Comparison of ENCODE assay signal across 21 cellular contexts in the genomic region with DNA sequence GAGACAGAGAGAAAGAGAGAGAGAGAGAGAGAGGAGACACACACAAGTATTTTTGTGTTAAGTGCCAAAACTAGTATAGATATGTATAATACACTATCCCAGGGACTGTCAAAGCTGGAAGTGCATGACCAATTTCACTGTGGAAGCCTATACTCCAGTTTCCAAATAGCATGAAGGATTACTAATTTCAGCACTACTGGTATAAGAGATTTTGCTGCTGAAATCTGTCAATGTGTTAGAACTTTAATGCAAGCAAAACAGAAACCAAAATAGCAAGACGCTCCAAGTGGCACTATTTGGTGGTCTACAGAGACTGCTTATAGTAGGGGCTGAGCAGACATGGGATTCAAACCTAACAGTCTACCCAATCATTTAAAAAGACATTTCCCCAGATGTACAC.
DNase-seq lines count a peak whose midpoint lies in the region; ATAC-seq and TF ChIP-seq lines count a peak whose summit lies in the region.
"Had no signal": no experiment of that assay in that cellular context is flagged by ENCODE, and none has a peak within 500 bp of the region (broad histone marks: within the 10 kb centered on the region; RNA-seq: fewer than 3 reads in every experiment).

No MANE protein-coding gene starts in this region.

- H3K27me3 ChIP-seq in neural progenitor cell = no peaks in the 10 kb centered on the region
- H3K27me3 ChIP-seq: adrenal gland, SJCRH30 had no signal

- peak overlapping the region; percentile 90 for H3K27ac Mint-ChIP-seq in activated T-cell treated with anti-CD3 and anti-CD28 coated beads, Interleukin-2, amount 50 U/mL, for 72 hours
- H3K27ac Mint-ChIP-seq in activated CD4-positive, alpha-beta memory T cell treated with anti-CD3 and anti-CD28 coated beads for 36 hours = no peak overlapping the region
- H3K27ac Mint-ChIP-seq in neural progenitor cell = no peak overlapping the region
- H3K27ac Mint-ChIP-seq: activated T-helper 2 cell treated with anti-CD3 and anti-CD28 coated beads, Interferon-gamma antibody, Interleukin-2, Interleukin-4, amounts not matched to agents 10 μg/mL and 5 μg/mL and 100 μg/mL, durations not matched to agents 14 hours and 24 hours and 36 hours; nephron progenitor cell; T-helper 1 cell treated with Interleukin-12 subunit alpha and Interleukin-12 subunit beta and Interleukin-4 antibody, amounts not matched to agents 30 μg/mL and 1 μg/mL, for 36 hours had no signal

- H3F3A ChIP-seq in neural progenitor cell (ENCODE audit: low read depth) = no peaks in the 10 kb centered on the region

- POLR2A ChIA-PET in activated CD4-positive, alpha-beta memory T cell treated with anti-CD3 and anti-CD28 coated beads for 36 hours (lab: Charles Lee) = interaction anchor here (0.9 kb wide), 1 partner anchor 50 kb away, joined by 3 read pairs; no protein-coding TSS in a partner anchor

- peak; percentile 62 to 86 for ATAC-seq in activated T-cell treated with anti-CD3 and anti-CD28 coated beads, Interleukin-2, amount 50 U/mL, for 72 hours (replicated peaks in 1 of 2)
- ATAC-seq in GM21723 (IDR thresholded peaks at IDR 0.05; ENCODE audit: unreplicated experiment) = peak; percentile 41
- ATAC-seq: Panc1, psoas muscle had no signal

- H3K4me3 ChIP-seq in neural progenitor cell = no peak overlapping the region
- H3K4me3 ChIP-seq: adrenal gland, psoas muscle, SJCRH30, smooth muscle cell had no signal

- H3K27me3 Mint-ChIP-seq in activated T-cell treated with anti-CD3 and anti-CD28 coated beads, Interleukin-2, amount 50 U/mL, for 72 hours (ENCODE audit: low read depth) = no peaks in the 10 kb centered on the region
- no peaks in the 10 kb centered on the region for H3K27me3 Mint-ChIP-seq in activated CD4-positive, alpha-beta memory T cell treated with anti-CD3 and anti-CD28 coated beads for 36 hours
- no peaks in the 10 kb centered on the region for H3K27me3 Mint-ChIP-seq in neural progenitor cell (ENCODE audit: insufficient read depth, low read depth)

- H3K27ac ChIP-seq in caudate nucleus (ENCODE audit: low read depth, low read length) (no peak overlapping the region), neural progenitor cell (no peak overlapping the region)
- H3K27ac ChIP-seq: adrenal gland, psoas muscle, SJCRH30 had no signal

- H2AFZ ChIP-seq in neural progenitor cell (replicated peaks) = no peak overlapping the region

- no peak for TF ChIP-seq CTCF in neural progenitor cell (IDR thresholded peaks at IDR 0.05)

- intact Hi-C loops in activated CD4-positive, alpha-beta memory T cell treated with anti-CD3 and anti-CD28 coated beads for 36 hours (cut with micrococcal nuclease) = loop anchor here (1.0 to 10.0 kb wide), 3 partner anchors 50 to 320 kb away; no protein-coding TSS in a partner anchor

- H3K9ac ChIP-seq in neural progenitor cell = no peak overlapping the region

- H3K4me1 Mint-ChIP-seq in activated T-cell treated with anti-CD3 and anti-CD28 coated beads, Interleukin-2, amount 50 U/mL, for 72 hours (ENCODE audit: low read depth) = peaks cover 5% of the 10 kb centered on the region
- H3K4me1 Mint-ChIP-seq in activated CD4-positive, alpha-beta memory T cell treated with anti-CD3 and anti-CD28 coated beads for 36 hours (ENCODE audit: low read depth) = peaks cover 22% of the 10 kb centered on the region
- peaks cover 18% of the 10 kb centered on the region for H3K4me1 Mint-ChIP-seq in neural progenitor cell

- H4K20me1 ChIP-seq in neural progenitor cell (ENCODE audit: low read depth) = peaks cover 5% of the 10 kb centered on the region

- H3K4me2 ChIP-seq in neural progenitor cell = no peak overlapping the region

- DNase-seq in activated T-cell treated with anti-CD3 and anti-CD28 coated beads, Interleukin-2, amount 50 U/mL, for 72 hours = peak in 1 of 2 donors; percentile 12
- DNase-seq in activated T-cell treated with anti-CD3 and anti-CD28 coated beads, Interleukin-2, amount 50 U/mL, for 1 hour = no peak
- DNase-seq in activated CD4-positive, alpha-beta memory T cell treated with anti-CD3 and anti-CD28 coated beads for 36 hours = peak; percentile 19
- DNase-seq in caudate nucleus (lab: John Stamatoyannopoulos, UW) (no peak), neural progenitor cell (ENCODE audit: low spot score) (no peak), NCI-H82 (lab: John Stamatoyannopoulos, UW) (no peak), NCI-H2171 (lab: John Stamatoyannopoulos, UW) (no peak)
- DNase-seq: adrenal gland; C1 segment of cervical spinal cord; kidney glomerular epithelial cell; NCI-H1694; NCI-H226; nephron progenitor cell; psoas muscle; SJCRH30; stimulated activated CD4-positive, alpha-beta T cell treated with anti-CD3 and anti-CD28 coated beads, Interleukin-4, amount 100 ng/mL, for 4 hours had no signal

- H3K9me3 ChIP-seq in neural progenitor cell (ENCODE audit: low read depth) = no peaks in the 10 kb centered on the region
- H3K9me3 ChIP-seq: adrenal gland, psoas muscle, SJCRH30 had no signal

- no peaks in the 10 kb centered on the region for H3K36me3 ChIP-seq in neural progenitor cell
- H3K36me3 ChIP-seq: adrenal gland, SJCRH30 had no signal

- no peaks in the 10 kb centered on the region for H3K79me2 ChIP-seq in neural progenitor cell (ENCODE audit: low read depth)

- H3K4me1 ChIP-seq in neural progenitor cell = peaks cover 8% of the 10 kb centered on the region

- peak overlapping the region in 1 of 2 donors; percentile 81 for H3K4me3 Mint-ChIP-seq in activated T-cell treated with anti-CD3 and anti-CD28 coated beads, Interleukin-2, amount 50 U/mL, for 72 hours
- H3K4me3 Mint-ChIP-seq in activated CD4-positive, alpha-beta memory T cell treated with anti-CD3 and anti-CD28 coated beads for 36 hours = no peak overlapping the region
- no peak overlapping the region for H3K4me3 Mint-ChIP-seq in neural progenitor cell
- H3K4me3 Mint-ChIP-seq: nephron progenitor cell; T-helper 1 cell treated with Interleukin-12 subunit alpha and Interleukin-12 subunit beta and Interleukin-4 antibody, amounts not matched to agents 30 μg/mL and 1 μg/mL, for 36 hours had no signal

- peaks cover 0 to 2% of the 10 kb centered on the region in 2 donors for H3K36me3 Mint-ChIP-seq in activated T-cell treated with anti-CD3 and anti-CD28 coated beads, Interleukin-2, amount 50 U/mL, for 72 hours (ENCODE audit: insufficient read depth in 2 of 2)
- H3K36me3 Mint-ChIP-seq in activated CD4-positive, alpha-beta memory T cell treated with anti-CD3 and anti-CD28 coated beads for 36 hours = no peaks in the 10 kb centered on the region
- H3K36me3 Mint-ChIP-seq in neural progenitor cell = no peaks in the 10 kb centered on the region

- H3K9me3 Mint-ChIP-seq in activated T-cell treated with anti-CD3 and anti-CD28 coated beads, Interleukin-2, amount 50 U/mL, for 72 hours = no peaks in the 10 kb centered on the region
- no peaks in the 10 kb centered on the region for H3K9me3 Mint-ChIP-seq in activated CD4-positive, alpha-beta memory T cell treated with anti-CD3 and anti-CD28 coated beads for 36 hours
- H3K9me3 Mint-ChIP-seq in neural progenitor cell = no peaks in the 10 kb centered on the region
- H3K9me3 Mint-ChIP-seq: activated T-helper 2 cell treated with anti-CD3 and anti-CD28 coated beads, Interferon-gamma antibody, Interleukin-2, Interleukin-4, amounts not matched to agents 10 μg/mL and 5 μg/mL and 100 μg/mL, durations not matched to agents 14 hours and 24 hours and 36 hours; nephron progenitor cell; T-helper 1 cell treated with Interleukin-12 subunit alpha and Interleukin-12 subunit beta and Interleukin-4 antibody, amounts not matched to agents 30 μg/mL and 1 μg/mL, for 36 hours had no signal

- CTCF ChIA-PET in activated CD4-positive, alpha-beta memory T cell treated with anti-CD3 and anti-CD28 coated beads for 36 hours (lab: Charles Lee) = no interaction called here
